In the genomic region with DNA sequence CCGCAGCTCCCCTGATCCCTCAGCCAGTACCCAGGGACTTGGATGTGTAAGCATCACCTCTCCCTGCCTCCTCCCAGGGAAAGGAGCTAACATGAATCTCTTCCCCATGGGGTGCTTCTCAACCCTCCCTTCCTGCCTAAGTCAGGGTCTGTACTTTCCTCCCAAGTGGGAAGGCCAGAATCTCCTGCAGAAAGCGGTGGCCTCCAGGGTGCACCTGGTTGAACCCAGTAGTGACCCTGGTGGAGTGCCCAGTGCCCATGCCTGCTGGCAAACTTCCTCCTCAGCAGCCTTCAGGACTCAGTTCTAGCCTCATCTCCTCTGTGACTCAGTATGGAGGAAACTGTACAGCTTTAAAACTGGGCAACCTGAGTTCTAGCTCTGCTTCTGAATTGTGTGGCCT, we compare ENCODE assay signal across 24 cellular contexts. TPM values are rescaled to one million over a fixed set of nuclear protein-coding genes. Genes with fewer than 3 reads are reported as not detected.
A peak's percentile ranks its signal among the peaks of the same experiment; 100 is the strongest.
DNase-seq lines count a peak whose midpoint lies in the region; ATAC-seq, FAIRE-seq and TF ChIP-seq lines count a peak whose summit lies in the region.
"Had no signal": no experiment of that assay in that cellular context is flagged by ENCODE, and none has a peak within 500 bp of the region (broad histone marks: within the 10 kb centered on the region; RNA-seq: fewer than 3 reads in every experiment).

No MANE protein-coding gene starts in this region.

- H3K27me3 Mint-ChIP-seq in neural crest cell (ENCODE audit: low read depth), result peaks cover 8% of the 10 kb centered on the region

- intact Hi-C loops in cardiac septum (cut with DNase I) (no loop called here), Right ventricle myocardium superior (cut with DNase I) (no loop called here), vagina (cut with DNase I) (no loop called here), kidney (cut with DNase I) (no loop called here)

- DNase-seq in cardiac septum (ENCODE audit: low spot score), result peak; percentile 67
- DNase-seq in Right ventricle myocardium superior, result no peak
- peak; percentile 33 for DNase-seq in ecto neural progenitor cell (ENCODE audit: low spot score)
- no peak for DNase-seq in neural crest cell (ENCODE audit: low read depth, low spot score)
- no peak for DNase-seq in vagina (ENCODE audit: extremely low spot score in 2 of 2)
- DNase-seq in NCI-H526 treated with DMSO at 0.1 percent for 48 hours (lab: John Stamatoyannopoulos, UW), result no peak
- no peak for DNase-seq in kidney
- DNase-seq: C1 segment of cervical spinal cord; CD4-positive, alpha-beta memory T cell; COR-L47; GOT3; HCEC 1CT; NCI-H1092; NCI-H1417 treated with DMSO at 0.1 percent for 48 hours; NCI-H1694 treated with DMSO at 0.1 percent for 48 hours; NCI-H2081; NCI-H2171; NCI-H345; PC-3; RPMI8226; SIG-M5 had no signal

- FAIRE-seq in kidney (lab: Jason Lieb, UNC), result no peak
- FAIRE-seq: G401.6 had no signal

- H3K27ac ChIP-seq in vagina (peak overlapping the region; percentile 85), kidney (ENCODE audit: low read depth in 2 of 2, low read length in 2 of 2) (no peak overlapping the region)
- H3K27ac ChIP-seq: SK-N-MC had no signal

- H3K4me3 Mint-ChIP-seq in neural crest cell, result peak overlapping the region; percentile 74
- H3K4me3 Mint-ChIP-seq: CD4-positive, alpha-beta memory T cell had no signal

- H3K27me3 ChIP-seq in vagina, result no peaks in the 10 kb centered on the region

- H3K4me3 ChIP-seq in vagina (no peak overlapping the region), kidney (ENCODE audit: low read length in 2 of 2) (no peak overlapping the region)
- H3K4me3 ChIP-seq: SK-N-MC had no signal

- no peak for TF ChIP-seq POLR2A in vagina (IDR thresholded peaks at IDR 0.05)

- H3K27ac Mint-ChIP-seq in neural crest cell (ENCODE audit: unreplicated experiment), result no peak overlapping the region
- H3K27ac Mint-ChIP-seq: CD4-positive, alpha-beta memory T cell had no signal

- H3K4me1 ChIP-seq in vagina (peaks cover 32% of the 10 kb centered on the region), kidney (ENCODE audit: control insufficient read depth in 1 of 2, insufficient read depth in 1 of 2, low read depth in 1 of 2, low read length in 2 of 2) (peaks cover 5 to 20% of the 10 kb centered on the region in 2 donors)

- H3K9me3 Mint-ChIP-seq in neural crest cell, result peaks cover 3% of the 10 kb centered on the region

- H3K36me3 ChIP-seq in vagina, result no peaks in the 10 kb centered on the region
- no peaks in the 10 kb centered on the region for H3K36me3 ChIP-seq in kidney (ENCODE audit: control insufficient read depth in 1 of 2, insufficient read depth in 2 of 2, low read length in 2 of 2)

- no peaks in the 10 kb centered on the region for H3K36me3 Mint-ChIP-seq in neural crest cell (ENCODE audit: low read depth)

- H3K9me3 ChIP-seq in vagina (no peaks in the 10 kb centered on the region), kidney (ENCODE audit: control insufficient read depth in 1 of 2, low read length in 2 of 2) (no peaks in the 10 kb centered on the region)

- no peak overlapping the region for H3K9ac ChIP-seq in kidney (ENCODE audit: low read length in 2 of 2)

- peaks cover 40% of the 10 kb centered on the region for H3K4me1 Mint-ChIP-seq in neural crest cell

- TF ChIP-seq CTCF in neural crest cell (conservative IDR thresholded peaks at IDR 0.05), result no peak
- no peak for TF ChIP-seq CTCF in vagina (IDR thresholded peaks at IDR 0.05)
- TF ChIP-seq CTCF in kidney (IDR thresholded peaks at IDR 0.05; ENCODE audit: borderline replicate concordance, extremely low read depth, insufficient read depth), result no peak

- ATAC-seq in Right ventricle myocardium superior (ENCODE audit: poor library complexity), result no peak
- ATAC-seq in GM21825 (IDR thresholded peaks at IDR 0.05; ENCODE audit: unreplicated experiment), result no peak
- ATAC-seq: PC-3 had no signal

RNA-seq across cellular contexts. Expression of a gene that starts 2.8 kb away (rescaled TPM):
- 17.9 TPM for total RNA-seq in cardiac septum
- total RNA-seq in Right ventricle myocardium superior, result 0.51 TPM
- 1.5 and 1.7 TPM in 2 replicates for total RNA-seq in neural crest cell
- 5.2 TPM for total RNA-seq in vagina
- 15.1 TPM for total RNA-seq in kidney
- 3.4 TPM for polyA plus RNA-seq in kidney (ENCODE audit: insufficient read depth, low read depth, low replicate concordance)
- total RNA-seq: CD4-positive, alpha-beta memory T cell had no signal

Comparison
In these comparisons a context has a peak if more than half of its experiments do, and no peak if none do; other contexts are left out.
1. DNase-seq: peak in cardiac septum (single experiment) and ecto neural progenitor cell (single experiment); none in Right ventricle myocardium superior (single experiment), neural crest cell (single experiment), vagina (0 of 2), NCI-H526 treated with DMSO at 0.1 percent for 48 hours (single experiment) and kidney (single experiment).